25 cellular contexts compared by ENCODE assay signal in the genomic region with DNA sequence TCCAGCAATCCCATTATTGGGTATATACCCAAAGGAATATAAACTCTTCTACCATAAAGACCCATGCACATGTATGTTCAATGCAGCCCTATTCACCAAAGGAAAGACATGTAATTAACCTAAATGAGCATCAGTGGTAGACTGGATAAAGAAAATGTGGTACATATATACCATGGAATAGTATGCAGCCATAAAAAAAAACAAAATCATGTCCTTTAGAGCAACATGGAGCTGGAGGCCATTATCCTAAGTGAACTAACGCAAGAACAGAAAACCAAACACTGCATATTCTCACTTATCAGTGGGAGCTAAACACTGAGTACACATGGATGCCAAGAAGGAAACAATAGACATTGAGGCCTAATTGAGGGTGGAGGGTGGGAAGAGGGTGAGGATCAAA.
"Had no signal": no experiment of that assay in that cellular context is flagged by ENCODE, and none has a peak within 500 bp of the region (broad histone marks: within the 10 kb centered on the region; RNA-seq: fewer than 3 reads in every experiment).

No MANE protein-coding gene starts in this region.

- H3K27me3 ChIP-seq: esophagus squamous epithelium, gastrocnemius medialis, heart right ventricle, left lung had no signal

- FAIRE-seq: endometrium, keratinocyte had no signal

- H3K9me3 ChIP-seq: esophagus squamous epithelium, gastrocnemius medialis, left lung, lower lobe of right lung, mucosa of descending colon had no signal

- H3K4me3 ChIP-seq: esophagus squamous epithelium, gastrocnemius medialis, heart right ventricle, left lung, lower lobe of right lung, mucosa of descending colon had no signal

- H3K4me1 ChIP-seq: esophagus squamous epithelium, heart right ventricle, left lung, lower lobe of right lung had no signal

- H3K27ac ChIP-seq: epithelial cell of prostate, esophagus squamous epithelium, gastrocnemius medialis, heart right ventricle, left lung, lower lobe of right lung had no signal

- H3K36me3 ChIP-seq: esophagus squamous epithelium, gastrocnemius medialis, heart right ventricle, left lung, lower lobe of right lung had no signal

- DNase-seq: cortex of kidney; effector CD8-positive, alpha-beta T cell; effector memory CD8-positive, alpha-beta T cell; endodermal cell; erythroblast; esophagus squamous epithelium; foreskin fibroblast; foreskin melanocyte; gastrocnemius medialis; glutamatergic neuron; head of caudate nucleus; heart right ventricle; hippocampal formation; left cardiac atrium; left lung; left ventricle myocardium superior; lower lobe of right lung; mesenchymal stem cell; mucosa of descending colon; naive B cell; naive thymus-derived CD8-positive, alpha-beta T cell had no signal

- ATAC-seq: effector memory CD8-positive, alpha-beta T cell; esophagus mucosa; gastrocnemius medialis; heart right ventricle; left cardiac atrium; left lung; left ventricle myocardium superior; lower lobe of right lung; mucosa of descending colon; naive thymus-derived CD8-positive, alpha-beta T cell had no signal
